16 cellular contexts compared by ENCODE assay signal in genomic region chr6:152048921-152049320, GRCh38.
DNase-seq lines count a peak whose midpoint lies in the region; ATAC-seq and TF ChIP-seq lines count a peak whose summit lies in the region.
"Had no signal": no experiment of that assay in that cellular context is flagged by ENCODE, and none has a peak within 500 bp of the region (broad histone marks: within the 10 kb centered on the region; RNA-seq: fewer than 3 reads in every experiment).

No MANE protein-coding gene starts in this region.

- no peaks in the 10 kb centered on the region for H3K36me3 Mint-ChIP-seq in HFFc6 (ENCODE audit: low read depth)
- H3K36me3 Mint-ChIP-seq in stimulated activated effector memory CD8-positive, alpha-beta T cell treated with anti-CD3 and anti-CD28 coated beads, Interleukin-12 subunit alpha, Interleukin-12 subunit beta, amount 100 ng/mL, for 72 hours: no peaks in the 10 kb centered on the region
- H3K36me3 Mint-ChIP-seq: CD4-positive, CD25-positive, alpha-beta regulatory T cell had no signal

- no peak overlapping the region for H3K9ac ChIP-seq in adipocyte (ENCODE audit: low read length)
- H3K9ac ChIP-seq: BLaER1 treated with 17β-estradiol and CSF1 and Interleukin-3, amounts not matched to agents 10 nM and 100 nM had no signal

- no peak overlapping the region for H3K4me3 Mint-ChIP-seq in HFFc6
- H3K4me3 Mint-ChIP-seq in stimulated activated effector memory CD8-positive, alpha-beta T cell treated with anti-CD3 and anti-CD28 coated beads, Interleukin-12 subunit alpha, Interleukin-12 subunit beta, amount 100 ng/mL, for 72 hours: no peak overlapping the region
- H3K4me3 Mint-ChIP-seq: CD4-positive, CD25-positive, alpha-beta regulatory T cell had no signal

- peaks cover 2% of the 10 kb centered on the region for H3K27me3 Mint-ChIP-seq in HFFc6 (ENCODE audit: insufficient read depth)

- POLR2A ChIA-PET in HEK293 (lab: Yijun Ruan, JAX): interaction anchor here (0.6 kb wide), 1 partner anchor 24 kb away, joined by 3 read pairs; no protein-coding TSS in a partner anchor

- no peaks in the 10 kb centered on the region for H3K27me3 ChIP-seq in adipocyte (replicated peaks; ENCODE audit: control insufficient read depth, insufficient read depth, low read length)
- H3K27me3 ChIP-seq: BLaER1 treated with 17β-estradiol and CSF1 and Interleukin-3, amounts not matched to agents 10 nM and 100 nM had no signal

- H3K27ac ChIP-seq in HEK293 (ENCODE audit: extremely low read depth, low read depth, low read length): no peak overlapping the region; the same call in 1 of the 2 replicates

- H3K9me3 ChIP-seq in HEK293 (ENCODE audit: control insufficient read depth, insufficient read depth, low read depth, low read length): no peaks in the 10 kb centered on the region
- H3K9me3 ChIP-seq in adipocyte (ENCODE audit: control insufficient read depth, low read length): no peaks in the 10 kb centered on the region
- H3K9me3 ChIP-seq: BLaER1 treated with 17β-estradiol and CSF1 and Interleukin-3, amounts not matched to agents 10 nM and 100 nM; HAP-1 had no signal

- ATAC-seq in stimulated activated effector memory CD8-positive, alpha-beta T cell treated with anti-CD3 and anti-CD28 coated beads, Interleukin-12 subunit alpha, Interleukin-12 subunit beta, amount 100 ng/mL, for 72 hours: no peak
- ATAC-seq: HepG2 had no signal

- DNase-seq in NCI-H1105 treated with DMSO at 0.1 percent for 48 hours (lab: John Stamatoyannopoulos, UW) (peak; percentile 28), NCI-H1105 (lab: John Stamatoyannopoulos, UW) (no peak), NCI-H748 (lab: John Stamatoyannopoulos, UW; ENCODE audit: unreplicated experiment) (peak; percentile 6), NCI-H748 treated with DMSO at 0.1 percent for 48 hours (lab: John Stamatoyannopoulos, UW) (no peak), adipocyte (ENCODE audit: low read depth) (peak; percentile 15), HFFc6 (no peak)
- DNase-seq in stimulated activated effector memory CD8-positive, alpha-beta T cell treated with anti-CD3 and anti-CD28 coated beads, Interleukin-12 subunit alpha, Interleukin-12 subunit beta, amount 100 ng/mL, for 72 hours (ENCODE audit: low spot score in 2 of 2): no peak
- DNase-seq: ACHN; Calu3; CD4-positive, CD25-positive, alpha-beta regulatory T cell; DMS 273 treated with DMSO at 0.1 percent for 48 hours; GF-D8 had no signal

- CTCF ChIA-PET in HEK293 (lab: Yijun Ruan, JAX): interaction anchor here (0.6 kb wide), 1 partner anchor 280 kb away, joined by 5 read pairs; no protein-coding TSS in a partner anchor

- H3K4me1 ChIP-seq in HEK293 (ENCODE audit: control insufficient read depth, insufficient read depth, low read length): peaks cover 7% of the 10 kb centered on the region; the same call in 1 of the 2 replicates
- H3K4me1 ChIP-seq in adipocyte (ENCODE audit: control insufficient read depth, insufficient read depth, low read length): no peaks in the 10 kb centered on the region
- H3K4me1 ChIP-seq: HAP-1 had no signal

- no peak overlapping the region for H3K4me3 ChIP-seq in HEK293 (ENCODE audit: low read depth, low read length)
- H3K4me3 ChIP-seq in adipocyte (ENCODE audit: low read length): no peak overlapping the region
- H3K4me3 ChIP-seq: BLaER1 treated with 17β-estradiol and CSF1 and Interleukin-3, amounts not matched to agents 10 nM and 100 nM; HAP-1 had no signal

- no peak overlapping the region for H3K27ac Mint-ChIP-seq in HFFc6
- no peak overlapping the region for H3K27ac Mint-ChIP-seq in stimulated activated effector memory CD8-positive, alpha-beta T cell treated with anti-CD3 and anti-CD28 coated beads, Interleukin-12 subunit alpha, Interleukin-12 subunit beta, amount 100 ng/mL, for 72 hours
- H3K27ac Mint-ChIP-seq: CD4-positive, CD25-positive, alpha-beta regulatory T cell had no signal

- H3K4me1 Mint-ChIP-seq in HFFc6 (ENCODE audit: low read depth): peaks cover 34% of the 10 kb centered on the region
- no peaks in the 10 kb centered on the region for H3K4me1 Mint-ChIP-seq in stimulated activated effector memory CD8-positive, alpha-beta T cell treated with anti-CD3 and anti-CD28 coated beads, Interleukin-12 subunit alpha, Interleukin-12 subunit beta, amount 100 ng/mL, for 72 hours
- H3K4me1 Mint-ChIP-seq: CD4-positive, CD25-positive, alpha-beta regulatory T cell had no signal

- H3K36me3 ChIP-seq in HEK293 (ENCODE audit: control insufficient read depth in 2 of 2, insufficient read depth in 1 of 2, low read length in 2 of 2) (no peaks in the 10 kb centered on the region), adipocyte (ENCODE audit: control insufficient read depth, insufficient read depth, low read length, severe bottlenecking) (no peaks in the 10 kb centered on the region)
- H3K36me3 ChIP-seq: BLaER1 treated with 17β-estradiol and CSF1 and Interleukin-3, amounts not matched to agents 10 nM and 100 nM; HAP-1 had no signal

- H3K9me3 Mint-ChIP-seq in HFFc6: no peaks in the 10 kb centered on the region
- no peaks in the 10 kb centered on the region for H3K9me3 Mint-ChIP-seq in stimulated activated effector memory CD8-positive, alpha-beta T cell treated with anti-CD3 and anti-CD28 coated beads, Interleukin-12 subunit alpha, Interleukin-12 subunit beta, amount 100 ng/mL, for 72 hours
- H3K9me3 Mint-ChIP-seq: CD4-positive, CD25-positive, alpha-beta regulatory T cell had no signal

- TF ChIP-seq CTCF in HEK293 (tag by site-specific recombination; IDR thresholded peaks at IDR 0.05) (no peak), HFFc6 (IDR thresholded peaks at IDR 0.05) (no peak)

TF ChIP-seq in HEK293, 187 proteins besides CTCF, POLR2A, EP300 and RAD21:
- TF ChIP-seq FEZF1 (tag by site-specific recombination; IDR thresholded peaks at IDR 0.05) (peak; percentile 20; the same call in 1 of the 2 replicates), OSR2 (tag by site-specific recombination; IDR thresholded peaks at IDR 0.05) (peak; percentile 12; the same call in 1 of the 2 replicates), ZNF513 (tag by site-specific recombination; IDR thresholded peaks at IDR 0.05) (no peak), ZBTB44 (tag by site-specific recombination; IDR thresholded peaks at IDR 0.05) (0 out of 2 replicates have a peak, but pooled peaks have one; percentile 21), PRDM6 (tag by site-specific recombination; IDR thresholded peaks at IDR 0.05) (peak; percentile 52), ZNF843 (tag by site-specific recombination; IDR thresholded peaks at IDR 0.05) (0 out of 2 replicates have a peak, but pooled peaks have one; percentile 17), ZNF350 (tag by site-specific recombination; IDR thresholded peaks at IDR 0.05) (no peak)

Comparison
In these comparisons a context has a peak if more than half of its experiments do, and no peak if none do; other contexts are left out.
1. DNase-seq: peak in NCI-H1105 treated with DMSO at 0.1 percent for 48 hours (single experiment), NCI-H748 (single experiment) and adipocyte (single experiment); none in NCI-H1105 (single experiment), NCI-H748 treated with DMSO at 0.1 percent for 48 hours (single experiment), HFFc6 (single experiment) and stimulated activated effector memory CD8-positive, alpha-beta T cell treated with anti-CD3 and anti-CD28 coated beads, Interleukin-12 subunit alpha, Interleukin-12 subunit beta, amount 100 ng/mL, for 72 hours (0 of 2).